23 cellular contexts compared by ENCODE assay signal in genomic region chr13:110119943-110120905, GRCh38.
DNase-seq lines count a peak whose midpoint lies in the region; ATAC-seq and TF ChIP-seq lines count a peak whose summit lies in the region.
"Had no signal": no experiment of that assay in that cellular context is flagged by ENCODE, and none has a peak within 500 bp of the region (broad histone marks: within the 10 kb centered on the region; RNA-seq: fewer than 3 reads in every experiment).

No MANE protein-coding gene starts in this region.

- in situ Hi-C loops in astrocyte of the spinal cord (cut with HindIII; ENCODE audit: low sequenced_read_pairs): no loop called here

- ATAC-seq in Right ventricle myocardium inferior: peak; percentile 62
- no peak for ATAC-seq in GM19463 (IDR thresholded peaks at IDR 0.05; ENCODE audit: unreplicated experiment)
- ATAC-seq: effector memory CD8-positive, alpha-beta T cell; HCT116; naive thymus-derived CD8-positive, alpha-beta T cell; upper lobe of right lung had no signal

- no peaks in the 10 kb centered on the region for H3K9me3 ChIP-seq in left ventricle myocardium inferior (replicated peaks)
- H3K9me3 ChIP-seq in vagina: no peaks in the 10 kb centered on the region
- H3K9me3 ChIP-seq: adrenal gland, SJSA1, upper lobe of right lung had no signal

- H3K36me3 ChIP-seq in left ventricle myocardium inferior (no peaks in the 10 kb centered on the region), vagina (no peaks in the 10 kb centered on the region)
- H3K36me3 ChIP-seq: adrenal gland, SJSA1, upper lobe of right lung had no signal

- peaks cover 23% of the 10 kb centered on the region for H3K27me3 ChIP-seq in left ventricle myocardium inferior (ENCODE audit: low read depth)
- no peaks in the 10 kb centered on the region for H3K27me3 ChIP-seq in vagina
- H3K27me3 ChIP-seq: adrenal gland, SJSA1 had no signal

- intact Hi-C loops in Right ventricle myocardium inferior (cut with DNase I) (no loop called here), cardiac septum (cut with DNase I) (no loop called here), left ventricle myocardium inferior (cut with micrococcal nuclease) (no loop called here), vagina (cut with DNase I) (no loop called here)

- TF ChIP-seq CTCF in astrocyte of the spinal cord (IDR thresholded peaks at IDR 0.05; ENCODE audit: low read depth, low read length) (no peak), left ventricle myocardium inferior (IDR thresholded peaks at IDR 0.05; ENCODE audit: borderline replicate concordance) (no peak), vagina (IDR thresholded peaks at IDR 0.05) (no peak)

- no peak for TF ChIP-seq POLR2A in vagina (IDR thresholded peaks at IDR 0.05)

- DNase-seq in Right ventricle myocardium inferior (ENCODE audit: missing footprints) (no peak), cardiac septum (ENCODE audit: low spot score) (no peak), astrocyte of the spinal cord (ENCODE audit: low read depth, low spot score) (peak; percentile 48), left ventricle myocardium inferior (no peak), vagina (ENCODE audit: extremely low spot score in 2 of 2) (peak; percentile 55 to 74), hippocampal formation (lab: John Stamatoyannopoulos, UW) (no peak), superior temporal gyrus (ENCODE audit: extremely low spot score) (no peak)
- DNase-seq: activated gamma-delta T cell treated with Interleukin-2 at 50 U/mL for 16 hours; adrenal gland; Calu3; effector memory CD8-positive, alpha-beta T cell; KBM-7; kidney; mesenchymal stem cell; naive thymus-derived CD8-positive, alpha-beta T cell; NCI-H1048; NCI-H2029; NCI-H510A treated with DMSO at 0.1 percent for 48 hours; upper lobe of right lung had no signal

- H3K4me3 ChIP-seq in astrocyte of the spinal cord (ENCODE audit: low read depth, low read length) (no peak overlapping the region), left ventricle myocardium inferior (no peak overlapping the region), vagina (no peak overlapping the region)
- H3K4me3 ChIP-seq: adrenal gland, SJSA1, skin epidermis, upper lobe of right lung had no signal

- H3K27ac ChIP-seq in left ventricle myocardium inferior (replicated peaks) (peak overlapping the region; percentile 32), vagina (no peak overlapping the region)
- H3K27ac ChIP-seq: adrenal gland, SJSA1, skin epidermis, upper lobe of right lung had no signal

- peaks cover 23% of the 10 kb centered on the region for H3K4me1 ChIP-seq in left ventricle myocardium inferior
- H3K4me1 ChIP-seq in vagina: no peaks in the 10 kb centered on the region
- H3K4me1 ChIP-seq: adrenal gland, upper lobe of right lung had no signal

Comparison
In these comparisons a context has a peak if more than half of its experiments do, and no peak if none do; other contexts are left out.
1. DNase-seq: peak in astrocyte of the spinal cord (single experiment) and vagina (2 of 2); none in Right ventricle myocardium inferior (single experiment), cardiac septum (single experiment), left ventricle myocardium inferior (single experiment), hippocampal formation (0 of 2) and superior temporal gyrus (single experiment).